Comparison of ENCODE assay signal across 40 cellular contexts in genomic region chr6:49955847-49956246, GRCh38. TPM values are rescaled to one million over a fixed set of nuclear protein-coding genes. Genes with fewer than 3 reads are reported as not detected.
"Had no signal": no experiment of that assay in that cellular context is flagged by ENCODE, and none has a peak within 500 bp of the region (broad histone marks: within the 10 kb centered on the region; RNA-seq: fewer than 3 reads in every experiment).

No MANE protein-coding gene starts in this region.

- H3K4me3 ChIP-seq: MG63 had no signal

- H3K27me3 ChIP-seq: MG63 had no signal

- DNase-seq: Karpas-422, Kasumi-1, MG63, MM.1S, MV-4-11, NCI-H1048, NCI-H1092, NCI-H1092 treated with DMSO at 0.1 percent for 48 hours, NCI-H1105, NCI-H1105 treated with DMSO at 0.1 percent for 48 hours, NCI-H1417, NCI-H1417 treated with DMSO at 0.1 percent for 48 hours, NCI-H1436, NCI-H1436 treated with DMSO at 0.1 percent for 48 hours, NCI-H146, NCI-H1694, NCI-H1694 treated with DMSO at 0.1 percent for 48 hours, NCI-H187, NCI-H187 treated with DMSO at 0.1 percent for 48 hours, NCI-H1930, NCI-H2029, NCI-H2029 treated with DMSO at 0.1 percent for 48 hours, NCI-H2081, NCI-H2081 treated with DMSO at 0.1 percent for 48 hours, NCI-H2107, NCI-H2171, NCI-H2171 treated with DMSO at 0.1 percent for 48 hours, NCI-H2227 treated with DMSO at 0.1 percent for 48 hours, NCI-H226, NCI-H345, NCI-H446, NCI-H446 treated with DMSO at 0.1 percent for 48 hours, NCI-H510A, NCI-H510A treated with DMSO at 0.1 percent for 48 hours, NCI-H524, NCI-H524 treated with DMSO at 0.1 percent for 48 hours had no signal

- H3K36me3 ChIP-seq: MG63 had no signal

RNA-seq across cellular contexts. Expression of gene DEFB114, which starts 8.1 kb away (rescaled TPM):
- total RNA-seq: LHCN-M2, M059J, MCF 10A, NCI-H460 had no signal

RNA-seq across cellular contexts. Expression of gene DEFB113, which starts 13.6 kb away (rescaled TPM):
- total RNA-seq: LHCN-M2, M059J, MCF 10A, NCI-H460 had no signal
